In genomic region chr2:30421551-30422436, GRCh38 we compare ENCODE assay signal across 8 cellular contexts. TPM values are rescaled to one million over a fixed set of nuclear protein-coding genes. Genes with fewer than 3 reads are reported as not detected.
A peak's percentile ranks its signal among the peaks of the same experiment; 100 is the strongest.
DNase-seq lines count a peak whose midpoint lies in the region; ATAC-seq, FAIRE-seq and TF ChIP-seq lines count a peak whose summit lies in the region.

No MANE protein-coding gene starts in this region.

- H3K4me3 ChIP-seq in HepG2 (replicated peaks in 1 of 3; ENCODE audit: insufficient read depth in 1 of 3, low read depth in 2 of 3, low read length in 3 of 3) (no peak overlapping the region), right lobe of liver (no peak overlapping the region)

- WGBS in HepG2 (ENCODE audit: low lambda C conversion rate), result 40% methylated on average over 11 of the region's 11 CpGs
- WGBS in right lobe of liver (ENCODE audit: insufficient coverage, low coverage, low lambda C conversion rate, missing lambda C conversion rate), result 50% methylated on average over 11 of the region's 11 CpGs

- TF ChIP-seq RAD21 in HepG2 (CRISPR knock-in tag; IDR thresholded peaks at IDR 0.05), result no peak

- TF ChIP-seq EP300 in HepG2 (IDR thresholded peaks at IDR 0.05; ENCODE audit: low read depth in 2 of 2, low read length in 2 of 2) (no peak), HepG2 (CRISPR knock-in tag; IDR thresholded peaks at IDR 0.05; ENCODE audit: borderline replicate concordance) (no peak)

- H3K4me1 Mint-ChIP-seq in activated naive CD4-positive, alpha-beta T cell treated with anti-CD3 and anti-CD28 coated beads for 36 hours (ENCODE audit: low read depth), result peaks cover 54% of the 10 kb centered on the region
- H3K4me1 Mint-ChIP-seq in stimulated activated effector memory CD8-positive, alpha-beta T cell treated with anti-CD3 and anti-CD28 coated beads, Interleukin-12 subunit alpha, Interleukin-12 subunit beta, amount 100 ng/mL, for 72 hours, result peaks cover 32% of the 10 kb centered on the region

- H3K36me3 ChIP-seq in HepG2 (replicated peaks in 1 of 2; ENCODE audit: control insufficient read depth in 1 of 2, insufficient read depth in 2 of 2, low read length in 2 of 2) (no peaks in the 10 kb centered on the region), right lobe of liver (no peaks in the 10 kb centered on the region)

- no peaks in the 10 kb centered on the region; a peak in 2 of 5 replicates for H3K27me3 ChIP-seq in HepG2 (ENCODE audit: control insufficient read depth in 1 of 2, insufficient read depth in 2 of 2, low read length in 2 of 2)
- no peaks in the 10 kb centered on the region for H3K27me3 ChIP-seq in right lobe of liver

- no peak overlapping the region for H3K4me2 ChIP-seq in HepG2 (ENCODE audit: low read depth, low read length)

- no peak for TF ChIP-seq CTCF in HepG2 (CRISPR knock-in tag; IDR thresholded peaks at IDR 0.05)
- TF ChIP-seq CTCF in right lobe of liver (IDR thresholded peaks at IDR 0.05), result no peak

- intact Hi-C loops in HepG2 (cut with micrococcal nuclease; ENCODE audit: unreplicated experiment), result no loop called here
- intact Hi-C loops in right lobe of liver (cut with DNase I), result no loop called here
- intact Hi-C loops in activated naive CD4-positive, alpha-beta T cell treated with anti-CD3 and anti-CD28 coated beads for 36 hours (cut with micrococcal nuclease), result loop anchor here (1.0 to 2.0 kb wide), 15 partner anchors 11 to 285 kb away; partner anchors contain the start of gene LBH

- no peak overlapping the region for H3K27ac ChIP-seq in HepG2 (ENCODE audit: extremely low read length, insufficient read depth, low read length)
- H3K27ac ChIP-seq in right lobe of liver, result peak overlapping the region in 1 of 3 donors; percentile 13

- no TSS peak for BruUV-seq in HepG2 (replicated peaks; lab: Mats Ljungman, UMichigan)

- no peaks in the 10 kb centered on the region for H3K79me2 ChIP-seq in HepG2 (ENCODE audit: insufficient read depth, low read length)

- no peak for FAIRE-seq in HepG2 (lab: Jason Lieb, UNC)

- peak overlapping the region; percentile 94 for H3K27ac Mint-ChIP-seq in activated naive CD4-positive, alpha-beta T cell treated with anti-CD3 and anti-CD28 coated beads for 36 hours
- H3K27ac Mint-ChIP-seq in stimulated activated effector memory CD8-positive, alpha-beta T cell treated with anti-CD3 and anti-CD28 coated beads, Interleukin-12 subunit alpha, Interleukin-12 subunit beta, amount 100 ng/mL, for 72 hours, result peak overlapping the region; percentile 56

- TF ChIP-seq POLR2A in HepG2 (IDR thresholded peaks at IDR 0.05; ENCODE audit: insufficient read depth in 1 of 2, low read depth in 2 of 2, low read length in 2 of 2), result no peak
- no peak for TF ChIP-seq POLR2A in right lobe of liver (IDR thresholded peaks at IDR 0.05)

- H3K9ac ChIP-seq in HepG2 (ENCODE audit: insufficient read depth, low read depth, low read length), result no peak overlapping the region

- POLR2A ChIA-PET in HepG2 (lab: Yijun Ruan, JAX), result no interaction called here

- no peaks in the 10 kb centered on the region for H3K36me3 Mint-ChIP-seq in activated naive CD4-positive, alpha-beta T cell treated with anti-CD3 and anti-CD28 coated beads for 36 hours (ENCODE audit: low read depth)
- no peaks in the 10 kb centered on the region for H3K36me3 Mint-ChIP-seq in stimulated activated effector memory CD8-positive, alpha-beta T cell treated with anti-CD3 and anti-CD28 coated beads, Interleukin-12 subunit alpha, Interleukin-12 subunit beta, amount 100 ng/mL, for 72 hours

- H3K4me1 ChIP-seq in HepG2 (ENCODE audit: insufficient read depth, low read length) (no peaks in the 10 kb centered on the region; the same call in 1 of the 2 replicates), right lobe of liver (no peaks in the 10 kb centered on the region)

- ATAC-seq in HepG2, result peak; percentile 54
- no peak for ATAC-seq in right lobe of liver
- ATAC-seq in stimulated activated effector memory CD8-positive, alpha-beta T cell treated with anti-CD3 and anti-CD28 coated beads, Interleukin-12 subunit alpha, Interleukin-12 subunit beta, amount 100 ng/mL, for 72 hours, result peak; percentile 45
- no peak for ATAC-seq in HG03095 (IDR thresholded peaks at IDR 0.05; ENCODE audit: unreplicated experiment)

- no peaks in the 10 kb centered on the region for H3K9me3 Mint-ChIP-seq in activated naive CD4-positive, alpha-beta T cell treated with anti-CD3 and anti-CD28 coated beads for 36 hours
- no peaks in the 10 kb centered on the region for H3K9me3 Mint-ChIP-seq in stimulated activated effector memory CD8-positive, alpha-beta T cell treated with anti-CD3 and anti-CD28 coated beads, Interleukin-12 subunit alpha, Interleukin-12 subunit beta, amount 100 ng/mL, for 72 hours

- peak overlapping the region; percentile 74 for H3K4me3 Mint-ChIP-seq in activated naive CD4-positive, alpha-beta T cell treated with anti-CD3 and anti-CD28 coated beads for 36 hours
- peak overlapping the region; percentile 38 for H3K4me3 Mint-ChIP-seq in stimulated activated effector memory CD8-positive, alpha-beta T cell treated with anti-CD3 and anti-CD28 coated beads, Interleukin-12 subunit alpha, Interleukin-12 subunit beta, amount 100 ng/mL, for 72 hours

- no peaks in the 10 kb centered on the region for H3K9me3 ChIP-seq in HepG2 (ENCODE audit: low read length)
- no peaks in the 10 kb centered on the region for H3K9me3 ChIP-seq in right lobe of liver

- no peaks in the 10 kb centered on the region for H3K27me3 Mint-ChIP-seq in activated naive CD4-positive, alpha-beta T cell treated with anti-CD3 and anti-CD28 coated beads for 36 hours (ENCODE audit: low read depth)

- in situ Hi-C loops in HepG2 (cut with HindIII; ENCODE audit: extremely low pct_ligation_motif_present, low pct_unique_long_range_greater_than_20kb), result no loop called here

- DNase-seq in HepG2 (ENCODE audit: low spot score) (no peak), right lobe of liver (no peak), NCI-H345 (lab: John Stamatoyannopoulos, UW) (peak; percentile 68), hepatic stellate cell (ENCODE audit: low spot score) (peak; percentile 53), cerebellar cortex (ENCODE audit: low spot score) (no peak)
- peak; percentile 37 for DNase-seq in activated naive CD4-positive, alpha-beta T cell treated with anti-CD3 and anti-CD28 coated beads for 36 hours
- peak in 1 of 2 donors; percentile 62 for DNase-seq in stimulated activated effector memory CD8-positive, alpha-beta T cell treated with anti-CD3 and anti-CD28 coated beads, Interleukin-12 subunit alpha, Interleukin-12 subunit beta, amount 100 ng/mL, for 72 hours (ENCODE audit: low spot score in 2 of 2)

- H4K20me1 ChIP-seq in HepG2 (ENCODE audit: insufficient read depth, low read length), result no peaks in the 10 kb centered on the region

- CTCF ChIA-PET in HepG2 (lab: Yijun Ruan, JAX; ENCODE audit: low intra/inter-chr PET ratio, low total read pairs), result no interaction called here
- CTCF ChIA-PET in activated naive CD4-positive, alpha-beta T cell treated with anti-CD3 and anti-CD28 coated beads for 36 hours (lab: Charles Lee), result interaction anchor here (0.7 to 2.6 kb wide), 17 partner anchors 10 to 290 kb away, joined by 3 to 10 read pairs (median 4); partner anchors contain the start of gene LCLAT1

- no peak overlapping the region for H2AFZ ChIP-seq in HepG2 (ENCODE audit: low read length)

TF ChIP-seq in HepG2, 621 proteins besides CTCF, POLR2A, EP300 and RAD21 (continues in another document):
- TF ChIP-seq ZHX1 (CRISPR knock-in tag; IDR thresholded peaks at IDR 0.05; ENCODE audit: low read depth) (no peak), SNAPC2 (CRISPR knock-in tag; IDR thresholded peaks at IDR 0.05) (no peak)

RNA-seq across cellular contexts. Expression of gene LCLAT1, which starts 25.3 kb away (rescaled TPM):
- total RNA-seq in HepG2 (2016; rRNA removed; fragmentation: Illumina TruSeq; extraction: Trizol), result 25.3 and 28.0 TPM in 2 replicates
- 80.7 and 82.8 TPM in 2 replicates for total RNA-seq in HepG2 (2016; cell fraction: cytosol; rRNA removed; fragmentation: Illumina TruSeq; extraction: Trizol; ENCODE audit: low read depth)
- total RNA-seq in HepG2 (2016; cell fraction: insoluble cytoplasmic fraction; rRNA removed; fragmentation: Illumina TruSeq; extraction: Trizol), result 19.9 and 24.2 TPM in 2 replicates
- 18.5 and 22.8 TPM in 2 replicates for total RNA-seq in HepG2 (2016; cell fraction: membrane; rRNA removed; fragmentation: Illumina TruSeq; extraction: Trizol)
- 34.7 and 44.8 TPM in 2 replicates for total RNA-seq in HepG2 (2016; cell fraction: nucleus; rRNA removed; fragmentation: Illumina TruSeq; extraction: Trizol)
- polyA plus RNA-seq in HepG2 (2011; rRNA removed), result 13.5 and 18.0 TPM in 2 replicates
- polyA plus RNA-seq in HepG2 (2011; cell fraction: cytosol; rRNA removed), result 9.8 and 13.3 TPM in 2 replicates
- 6.6 and 8.6 TPM in 2 replicates for polyA plus RNA-seq in HepG2 (2011; cell fraction: nucleus; rRNA removed)
- 6.9 and 8.2 TPM in 2 replicates for polyA plus RNA-seq in HepG2 (2012)
- 0.61 and 0.95 TPM in 2 replicates for polyA plus RNA-seq in HepG2 (2016; cell fraction: cytosol; fragmentation: Illumina TruSeq; extraction: Trizol; ENCODE audit: low read depth)
- polyA plus RNA-seq in HepG2 (2016; cell fraction: insoluble cytoplasmic fraction; fragmentation: Illumina TruSeq; extraction: Trizol; ENCODE audit: low read depth), result 9.0 and 9.3 TPM in 2 replicates
- polyA plus RNA-seq in HepG2 (2016; cell fraction: membrane; fragmentation: Illumina TruSeq; extraction: Trizol; ENCODE audit: low read depth), result 1.7 and 2.1 TPM in 2 replicates
- polyA plus RNA-seq in HepG2 (2016; cell fraction: nucleus; fragmentation: Illumina TruSeq; extraction: Trizol; ENCODE audit: insufficient read depth, low read depth), result 17.9 and 20.3 TPM in 2 replicates
- 32.9 and 35.0 TPM in 2 replicates for polyA minus RNA-seq in HepG2 (2011; rRNA and poly(A)+ RNA removed; ENCODE audit: low replicate concordance)
- polyA minus RNA-seq in HepG2 (2011; cell fraction: cytosol; rRNA and poly(A)+ RNA removed), result 31.9 and 43.3 TPM in 2 replicates
- 48.0 and 49.5 TPM in 2 replicates for polyA minus RNA-seq in HepG2 (2011; cell fraction: nucleus; rRNA and poly(A)+ RNA removed)
- total RNA-seq in right lobe of liver, result 10 to 100 TPM; 11.1 to 14.0 (median 12.0) TPM
- total RNA-seq in activated naive CD4-positive, alpha-beta T cell treated with anti-CD3 and anti-CD28 coated beads for 36 hours, result 10 to 100 TPM; 18.8 to 22.8 TPM

Comparison
In these comparisons a context has a peak if more than half of its experiments do, and no peak if none do; other contexts are left out.
1. ATAC-seq: peak in HepG2 (single experiment) and stimulated activated effector memory CD8-positive, alpha-beta T cell treated with anti-CD3 and anti-CD28 coated beads, Interleukin-12 subunit alpha, Interleukin-12 subunit beta, amount 100 ng/mL, for 72 hours (single experiment); none in right lobe of liver (0 of 4) and HG03095 (single experiment).
2. DNase-seq: peak in NCI-H345 (single experiment), activated naive CD4-positive, alpha-beta T cell treated with anti-CD3 and anti-CD28 coated beads for 36 hours (single experiment) and hepatic stellate cell (single experiment); none in HepG2 (single experiment), right lobe of liver (0 of 3) and cerebellar cortex (single experiment).